ENCODE assay signal across 10 cellular contexts in genomic region chr19:4058696-4059492, GRCh38. TPM values are rescaled to one million over a fixed set of nuclear protein-coding genes. Genes with fewer than 3 reads are reported as not detected.
DNase-seq lines count a peak whose midpoint lies in the region; ATAC-seq and TF ChIP-seq lines count a peak whose summit lies in the region.
"Had no signal": no experiment of that assay in that cellular context is flagged by ENCODE, and none has a peak within 500 bp of the region (broad histone marks: within the 10 kb centered on the region; RNA-seq: fewer than 3 reads in every experiment).

No MANE protein-coding gene starts in this region.

- no peak for DNase-seq in activated CD4-positive, alpha-beta T cell treated with anti-CD3 and anti-CD28 coated beads, Interleukin-2, amount 10 ng/mL, durations not matched to agents 7 days and 5 days
- no peak for DNase-seq in activated CD4-positive, alpha-beta T cell treated with anti-CD3 and anti-CD28 coated beads for 48 hours
- DNase-seq in coronary artery (ENCODE audit: low spot score) (no peak), mesothelial cell of epicardium (ENCODE audit: low spot score in 2 of 2, unreplicated experiment in 2 of 2) (no peak), transverse colon (peak; percentile 40), NCI-H526 treated with DMSO at 0.1 percent for 48 hours (lab: John Stamatoyannopoulos, UW) (no peak)
- DNase-seq: AML-193 had no signal

- no peaks in the 10 kb centered on the region for H3K27me3 ChIP-seq in transverse colon

- TF ChIP-seq POLR2A in transverse colon (IDR thresholded peaks at IDR 0.05): no peak

- in situ Hi-C loops in transverse colon (cut with MboI; ENCODE audit: low pct_ligation_motif_present in 1 of 4, low pct_unique_long_range_greater_than_20kb in 1 of 4, low sequenced_read_pairs in 3 of 4): no loop called here

- H3K27me3 Mint-ChIP-seq in activated CD4-positive, alpha-beta T cell treated with anti-CD3 and anti-CD28 coated beads, Interleukin-2, amount 10 ng/mL, durations not matched to agents 7 days and 5 days: no peaks in the 10 kb centered on the region
- H3K27me3 Mint-ChIP-seq in mesothelial cell of epicardium (ENCODE audit: low read depth): no peaks in the 10 kb centered on the region

- POLR2A ChIA-PET in activated CD4-positive, alpha-beta T cell treated with anti-CD3 and anti-CD28 coated beads, Interleukin-2, amount 10 ng/mL, durations not matched to agents 7 days and 5 days (lab: Charles Lee): no interaction called here

- H3K4me3 Mint-ChIP-seq in activated CD4-positive, alpha-beta T cell treated with anti-CD3 and anti-CD28 coated beads, Interleukin-2, amount 10 ng/mL, durations not matched to agents 7 days and 5 days: no peak overlapping the region
- H3K4me3 Mint-ChIP-seq in mesothelial cell of epicardium: no peak overlapping the region
- H3K4me3 Mint-ChIP-seq: WTC11 had no signal

- intact Hi-C loops in transverse colon (cut with DNase I; ENCODE audit: low total_unique reads): no loop called here

- no peaks in the 10 kb centered on the region for H3K9me3 Mint-ChIP-seq in activated CD4-positive, alpha-beta T cell treated with anti-CD3 and anti-CD28 coated beads, Interleukin-2, amount 10 ng/mL, durations not matched to agents 7 days and 5 days
- no peaks in the 10 kb centered on the region for H3K9me3 Mint-ChIP-seq in mesothelial cell of epicardium
- H3K9me3 Mint-ChIP-seq: WTC11 had no signal

- H3K27ac ChIP-seq in coronary artery (peak overlapping the region; percentile 95 to 99), transverse colon (peak overlapping the region; percentile 97 to 100 (median 99))

- H3K27ac Mint-ChIP-seq in activated CD4-positive, alpha-beta T cell treated with anti-CD3 and anti-CD28 coated beads, Interleukin-2, amount 10 ng/mL, durations not matched to agents 7 days and 5 days: peak overlapping the region; percentile 31
- H3K27ac Mint-ChIP-seq in mesothelial cell of epicardium: peak overlapping the region; percentile 39
- H3K27ac Mint-ChIP-seq: WTC11 had no signal

- TF ChIP-seq EP300 in transverse colon (IDR thresholded peaks at IDR 0.05; ENCODE audit: low read depth): no peak

- no peaks in the 10 kb centered on the region for H3K9me3 ChIP-seq in transverse colon

- ATAC-seq in HG03139 (IDR thresholded peaks at IDR 0.05; ENCODE audit: unreplicated experiment) (no peak), HG03378 (IDR thresholded peaks at IDR 0.05; ENCODE audit: unreplicated experiment) (no peak)
- ATAC-seq: WTC11 had no signal

- CTCF ChIA-PET in activated CD4-positive, alpha-beta T cell treated with anti-CD3 and anti-CD28 coated beads, Interleukin-2, amount 10 ng/mL, durations not matched to agents 7 days and 5 days (lab: Charles Lee): interaction anchor here (0.6 to 2.2 kb wide), 2 partner anchors 10 to 81 kb away, joined by 5 read pairs; no protein-coding TSS in a partner anchor

- H3K4me3 ChIP-seq in coronary artery (peak overlapping the region; percentile 100), transverse colon (peak overlapping the region in 3 of 4 donors; percentile 23 to 100 (median 87))

- H3K36me3 Mint-ChIP-seq in activated CD4-positive, alpha-beta T cell treated with anti-CD3 and anti-CD28 coated beads, Interleukin-2, amount 10 ng/mL, durations not matched to agents 7 days and 5 days (ENCODE audit: low read depth): peaks cover 27% of the 10 kb centered on the region
- peaks cover 13% of the 10 kb centered on the region for H3K36me3 Mint-ChIP-seq in mesothelial cell of epicardium

- WGBS in transverse colon (ENCODE audit: low coverage in 1 of 2), 2 donors: 16 to 55% methylated on average over 4 to 29 of the region's 32 CpGs

- peaks cover 16% of the 10 kb centered on the region for H3K4me1 Mint-ChIP-seq in activated CD4-positive, alpha-beta T cell treated with anti-CD3 and anti-CD28 coated beads, Interleukin-2, amount 10 ng/mL, durations not matched to agents 7 days and 5 days
- H3K4me1 Mint-ChIP-seq in mesothelial cell of epicardium: peaks cover 12% of the 10 kb centered on the region

- TF ChIP-seq CTCF in coronary artery (IDR thresholded peaks at IDR 0.05) (no peak), mesothelial cell of epicardium (IDR thresholded peaks at IDR 0.05; ENCODE audit: unreplicated experiment) (no peak), transverse colon (IDR thresholded peaks at IDR 0.05) (no peak)

- H3K4me1 ChIP-seq in transverse colon: peaks cover 69 to 86% (median 85%) of the 10 kb centered on the region in 4 donors

- H3K36me3 ChIP-seq in transverse colon: peaks cover 0 to 14% (median 5%) of the 10 kb centered on the region in 4 donors

RNA-seq across cellular contexts. Expression of gene ZBTB7A, which starts 7.8 kb away (rescaled TPM):
- 10 to 100 TPM; 39.4 to 47.5 TPM for total RNA-seq in activated CD4-positive, alpha-beta T cell treated with anti-CD3 and anti-CD28 coated beads, Interleukin-2, amount 10 ng/mL, durations not matched to agents 7 days and 5 days
- total RNA-seq in mesothelial cell of epicardium: 27.3 to 27.9 TPM (median 27.7 TPM) in 3 replicates
- total RNA-seq in transverse colon: 100 to 1,000 TPM; 101 to 224 (median 141) TPM

RNA-seq across cellular contexts. Expression of gene PIAS4, which starts 51.4 kb away (rescaled TPM):
- total RNA-seq in activated CD4-positive, alpha-beta T cell treated with anti-CD3 and anti-CD28 coated beads, Interleukin-2, amount 10 ng/mL, durations not matched to agents 7 days and 5 days: 10 to 100 TPM; 33.3 to 40.4 TPM
- total RNA-seq in mesothelial cell of epicardium (47.9 to 50.1 TPM (median 48.0 TPM) in 3 replicates), transverse colon (100 to 1,000 TPM in 1 of 4 donors, 10 to 100 TPM in 3; 15.5 to 110 (median 23.0) TPM)
